In genomic region chr14:75063013-75063412, GRCh38 we compare ENCODE assay signal across 8 cellular contexts. TPM values are rescaled to one million over a fixed set of nuclear protein-coding genes. Genes with fewer than 3 reads are reported as not detected.
DNase-seq lines count a peak whose midpoint lies in the region; TF ChIP-seq lines count a peak whose summit lies in the region.

No MANE protein-coding gene starts in this region.

- no peak overlapping the region for H2AK5ac ChIP-seq in trophoblast cell (ENCODE audit: low read length)

- H3K27me3 ChIP-seq in GM06990 (replicated peaks; ENCODE audit: control insufficient read depth, insufficient read depth, low read length): no peaks in the 10 kb centered on the region
- H3K27me3 ChIP-seq in PC-9 (ENCODE audit: insufficient read depth, low read depth): no peaks in the 10 kb centered on the region
- H3K27me3 ChIP-seq in trophoblast cell (ENCODE audit: insufficient read depth, low read length): no peaks in the 10 kb centered on the region

- H2AFZ ChIP-seq in PC-9 (peak overlapping the region; percentile 89), trophoblast cell (ENCODE audit: insufficient read depth, low read length, poor library complexity) (peak overlapping the region; percentile 23)

- no peaks in the 10 kb centered on the region for H3K9me3 ChIP-seq in PC-9 (ENCODE audit: insufficient read depth, low read depth)
- no peaks in the 10 kb centered on the region for H3K9me3 ChIP-seq in trophoblast cell (ENCODE audit: insufficient read depth, low read depth, low read length)

- intact Hi-C loops in PC-9 (cut with micrococcal nuclease; ENCODE audit: unreplicated experiment): no loop called here

- CTCF ChIA-PET in PC-9 (lab: Charles Lee): interaction anchor here (1.1 to 2.4 kb wide), 4 partner anchors 40 to 157 kb away, joined by 3 to 6 read pairs (median 3); no protein-coding TSS in a partner anchor

- H3K4me3 ChIP-seq in GM06990 (replicated peaks; ENCODE audit: low read depth, low read length) (peak overlapping the region; percentile 82), PC-9 (peak overlapping the region; percentile 68), epithelial cell of esophagus (ENCODE audit: low read length) (peak overlapping the region; percentile 96), trophoblast cell (ENCODE audit: low read depth, low read length) (peak overlapping the region; percentile 79)

- no peak overlapping the region for H2BK12ac ChIP-seq in trophoblast cell (ENCODE audit: low read length)

- no peak overlapping the region for H4K8ac ChIP-seq in trophoblast cell (ENCODE audit: low read depth, low read length)

- H3K23ac ChIP-seq in trophoblast cell (ENCODE audit: low read length): no peak overlapping the region

- H3K9ac ChIP-seq in trophoblast cell (ENCODE audit: low read length): no peak overlapping the region

- no peak overlapping the region for H3K18ac ChIP-seq in trophoblast cell (ENCODE audit: low read length)

- peak overlapping the region; percentile 27 for H4K12ac ChIP-seq in trophoblast cell (ENCODE audit: low read depth, low read length)

- H3K79me2 ChIP-seq in PC-9 (ENCODE audit: low read depth) (peaks cover 50% of the 10 kb centered on the region), trophoblast cell (ENCODE audit: control insufficient read depth, insufficient read depth, low read length, poor library complexity) (peaks cover 2% of the 10 kb centered on the region)

- H4K91ac ChIP-seq in trophoblast cell (ENCODE audit: low read depth, low read length): no peak overlapping the region

- peaks cover 34% of the 10 kb centered on the region for H3F3A ChIP-seq in PC-9 (ENCODE audit: insufficient read depth, low read depth)

- no TSS peak for BruUV-seq in PC-9 (replicated peaks; lab: Mats Ljungman, UMichigan)

- H3K27ac ChIP-seq in PC-9: peak overlapping the region; percentile 37
- H3K27ac ChIP-seq in trophoblast cell (ENCODE audit: low read depth, low read length): no peak overlapping the region

- DNase-seq in GM06990 (ENCODE audit: extremely low read depth, insufficient read length) (no peak), PC-9 (no peak), epithelial cell of esophagus (ENCODE audit: low read depth) (no peak), trophoblast cell (no peak), DMS114 treated with DMSO at 0.1 percent for 48 hours (lab: John Stamatoyannopoulos, UW; ENCODE audit: unreplicated experiment) (no peak), A172 (ENCODE audit: low spot score) (no peak), ureter (ENCODE audit: low spot score) (no peak), D341Med (ENCODE audit: low spot score) (no peak)

- no peak overlapping the region for H3K14ac ChIP-seq in trophoblast cell (ENCODE audit: low read length)

- peaks cover 6% of the 10 kb centered on the region for H3K79me1 ChIP-seq in trophoblast cell (ENCODE audit: low read length)

- H3K4me2 ChIP-seq in PC-9 (peak overlapping the region; percentile 87), trophoblast cell (ENCODE audit: low read length) (peak overlapping the region; percentile 82)

- H2BK5ac ChIP-seq in trophoblast cell (ENCODE audit: low read depth, low read length, poor library complexity): no peak overlapping the region

- no peaks in the 10 kb centered on the region for H4K20me1 ChIP-seq in PC-9 (ENCODE audit: insufficient read depth)

- no peak for TF ChIP-seq CTCF in GM06990 (IDR thresholded peaks at IDR 0.05; ENCODE audit: insufficient read depth, low read length, poor library complexity, severe bottlenecking)
- TF ChIP-seq CTCF in PC-9 (conservative IDR thresholded peaks at IDR 0.05): no peak
- no peak for TF ChIP-seq CTCF in epithelial cell of esophagus (IDR thresholded peaks at IDR 0.05; ENCODE audit: insufficient read depth, low read depth, low read length, missing control alignments)

- H2BK120ac ChIP-seq in trophoblast cell (ENCODE audit: insufficient read depth, low read length, poor library complexity): no peak overlapping the region

- H3K4me1 ChIP-seq in PC-9 (replicated peaks; ENCODE audit: insufficient read depth) (peaks cover 22% of the 10 kb centered on the region), trophoblast cell (ENCODE audit: control insufficient read depth in 1 of 2, insufficient read depth in 2 of 2, low read length in 2 of 2) (peaks cover 0 to 7% of the 10 kb centered on the region in 2 experiments)

- POLR2A ChIA-PET in PC-9 (lab: Charles Lee; ENCODE audit: unreplicated experiment): interaction anchor here (0.6 to 1.1 kb wide), 4 partner anchors 26 to 220 kb away, joined by 3 to 7 read pairs (median 5); no protein-coding TSS in a partner anchor

- H3K36me3 ChIP-seq in GM06990 (ENCODE audit: control insufficient read depth, insufficient read depth, low read length): no peaks in the 10 kb centered on the region
- peaks cover 20% of the 10 kb centered on the region for H3K36me3 ChIP-seq in PC-9 (ENCODE audit: low read depth)
- H3K36me3 ChIP-seq in trophoblast cell (ENCODE audit: control insufficient read depth in 1 of 2, insufficient read depth in 2 of 2, low read length in 2 of 2): no peaks in the 10 kb centered on the region

- no peak overlapping the region for H3K4ac ChIP-seq in trophoblast cell (ENCODE audit: low read depth, low read length)

- WGBS in trophoblast cell (ENCODE audit: extremely low coverage, insufficient coverage, insufficient read length): no CpG with 5 or more reads among the region's 5 CpGs

- H3K9me2 ChIP-seq in PC-9 (ENCODE audit: insufficient read depth): no peaks in the 10 kb centered on the region

RNA-seq across cellular contexts. Expression of gene ACYP1, which starts 0.8 kb away (rescaled TPM):
- total RNA-seq in PC-9 (2021) (46.5 and 98.9 TPM in 2 replicates), ureter (14.1 TPM)
- 26.8 and 30.1 TPM in 2 replicates for polyA plus RNA-seq in trophoblast cell (2013)
- total RNA-seq in A172 (2014; rRNA removed; shearing (Covaris generic)): 28.9 and 31.3 TPM in 2 replicates

RNA-seq across cellular contexts. Expression of gene ZC2HC1C, which starts 6.4 kb away (rescaled TPM):
- total RNA-seq in PC-9 (2021) (11.9 and 13.8 TPM in 2 replicates), ureter (3.0 TPM)
- polyA plus RNA-seq in trophoblast cell (2013): 2.1 and 3.1 TPM in 2 replicates
- 1.7 and 2.0 TPM in 2 replicates for total RNA-seq in A172 (2014; rRNA removed; shearing (Covaris generic))

RNA-seq across cellular contexts. Expression of gene MLH3, which starts 11.7 kb away (rescaled TPM):
- total RNA-seq in PC-9 (2021): 47.6 and 48.7 TPM in 2 replicates
- polyA plus RNA-seq in trophoblast cell (2013): 5.1 and 5.8 TPM in 2 replicates
- 4.9 and 7.7 TPM in 2 replicates for total RNA-seq in A172 (2014; rRNA removed; shearing (Covaris generic))
- 44.2 TPM for total RNA-seq in ureter
